In genomic region chr4:119672938-119673337, GRCh38 we compare ENCODE assay signal across 18 cellular contexts.
"Had no signal": no experiment of that assay in that cellular context is flagged by ENCODE, and none has a peak within 500 bp of the region (broad histone marks: within the 10 kb centered on the region; RNA-seq: fewer than 3 reads in every experiment).

No MANE protein-coding gene starts in this region.

- H3K4me1 Mint-ChIP-seq: naive B cell; naive thymus-derived CD8-positive, alpha-beta T cell had no signal

- H3K9me3 Mint-ChIP-seq: dendritic cell treated with granulocyte-macrophage colony-stimulating factor and Interleukin-4, amounts not matched to agents 40 ng/mL and 50 ng/mL, for 4 days; mesothelial cell of epicardium; naive B cell; naive thymus-derived CD8-positive, alpha-beta T cell had no signal

- H3K36me3 Mint-ChIP-seq: mesothelial cell of epicardium; naive B cell; naive thymus-derived CD8-positive, alpha-beta T cell had no signal

- H3K4me1 ChIP-seq: foreskin keratinocyte, heart left ventricle, left lung, lower lobe of right lung had no signal

- H3K27me3 Mint-ChIP-seq: dendritic cell treated with granulocyte-macrophage colony-stimulating factor and Interleukin-4, amounts not matched to agents 40 ng/mL and 50 ng/mL, for 4 days; naive B cell had no signal

- H3K27ac ChIP-seq: coronary artery, foreskin keratinocyte, heart left ventricle, hepatocyte, left lung, lower lobe of right lung had no signal

- DNase-seq: effector CD8-positive, alpha-beta T cell; foreskin keratinocyte; heart left ventricle; hypothalamus; left cardiac atrium; left lung; left ventricle myocardium superior; lower lobe of right lung; mesenchymal stem cell; mucosa of descending colon; naive B cell; naive thymus-derived CD8-positive, alpha-beta T cell had no signal

- H3K9me3 ChIP-seq: esophagus muscularis mucosa, gastroesophageal sphincter, heart left ventricle, left lung, lower lobe of right lung, mucosa of descending colon had no signal

- H3K27ac Mint-ChIP-seq: dendritic cell treated with granulocyte-macrophage colony-stimulating factor and Interleukin-4, amounts not matched to agents 40 ng/mL and 50 ng/mL, for 4 days; mesothelial cell of epicardium; naive B cell; naive thymus-derived CD8-positive, alpha-beta T cell had no signal

- ATAC-seq: foreskin keratinocyte; gastroesophageal sphincter; heart left ventricle; left cardiac atrium; left lung; left ventricle myocardium superior; lower lobe of right lung; mucosa of descending colon; naive thymus-derived CD8-positive, alpha-beta T cell had no signal

- H3K4me3 ChIP-seq: coronary artery, esophagus muscularis mucosa, gastroesophageal sphincter, heart left ventricle, hepatocyte, left lung, lower lobe of right lung, mucosa of descending colon had no signal

- H3K27me3 ChIP-seq: esophagus muscularis mucosa, foreskin keratinocyte, gastroesophageal sphincter, heart left ventricle, hepatocyte, left lung had no signal

- H3K4me3 Mint-ChIP-seq: dendritic cell treated with granulocyte-macrophage colony-stimulating factor and Interleukin-4, amounts not matched to agents 40 ng/mL and 50 ng/mL, for 4 days; mesothelial cell of epicardium; naive B cell; naive thymus-derived CD8-positive, alpha-beta T cell had no signal

- H3K36me3 ChIP-seq: esophagus muscularis mucosa, gastroesophageal sphincter, heart left ventricle, left lung, lower lobe of right lung had no signal
